20 cellular contexts compared by ENCODE assay signal in the genomic region with DNA sequence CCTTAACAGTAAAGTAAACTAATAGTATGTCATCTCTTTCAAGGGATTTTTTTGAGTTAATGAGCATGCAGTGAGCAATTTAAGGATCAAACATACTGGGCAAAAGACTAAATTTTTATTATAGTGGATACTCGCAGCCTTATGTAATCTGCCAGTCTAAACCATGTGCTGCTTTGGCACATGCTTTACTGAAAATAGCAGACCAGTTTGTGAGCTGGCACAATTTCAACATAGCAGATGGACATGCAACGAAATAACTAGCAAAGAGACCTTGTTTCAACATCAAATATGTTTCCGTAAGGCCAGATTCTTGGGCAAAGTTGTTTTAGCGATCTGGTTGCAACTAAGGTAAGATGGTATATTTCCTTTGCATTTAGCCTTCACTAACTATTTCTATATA.
"Had no signal": no experiment of that assay in that cellular context is flagged by ENCODE, and none has a peak within 500 bp of the region (broad histone marks: within the 10 kb centered on the region; RNA-seq: fewer than 3 reads in every experiment).

No MANE protein-coding gene starts in this region.

- H3K4me3 Mint-ChIP-seq: activated naive CD4-positive, alpha-beta T cell treated with anti-CD3 and anti-CD28 coated beads, Interleukin-2, amount 50 U/mL, for 24 hours; activated T-cell treated with anti-CD3 and anti-CD28 coated beads, Interleukin-2, amount 50 U/mL, for 72 hours; effector memory CD8-positive, alpha-beta T cell; natural killer cell had no signal

- H3K27me3 Mint-ChIP-seq: activated naive CD4-positive, alpha-beta T cell treated with anti-CD3 and anti-CD28 coated beads, Interleukin-2, amount 50 U/mL, for 24 hours; effector memory CD8-positive, alpha-beta T cell had no signal

- H2AFZ ChIP-seq: parathyroid adenoma had no signal

- ATAC-seq: activated T-cell treated with anti-CD3 and anti-CD28 coated beads, Interleukin-2, amount 50 U/mL, for 72 hours; effector memory CD8-positive, alpha-beta T cell; left colon; lower lobe of right lung; natural killer cell had no signal

- H3K36me3 ChIP-seq: ascending aorta, lower lobe of right lung, sigmoid colon, thyroid gland, WERI-Rb-1 had no signal

- H3K4me3 ChIP-seq: ascending aorta, lower lobe of right lung, sigmoid colon, thyroid gland had no signal

- H3K27ac ChIP-seq: ascending aorta, lower lobe of right lung, parathyroid adenoma, sigmoid colon, thyroid gland, WERI-Rb-1 had no signal

- H3K36me3 Mint-ChIP-seq: activated naive CD4-positive, alpha-beta T cell treated with anti-CD3 and anti-CD28 coated beads, Interleukin-2, amount 50 U/mL, for 24 hours had no signal

- H3K27ac Mint-ChIP-seq: activated naive CD4-positive, alpha-beta T cell treated with anti-CD3 and anti-CD28 coated beads, Interleukin-2, amount 50 U/mL, for 24 hours; activated T-cell treated with anti-CD3 and anti-CD28 coated beads, Interleukin-2, amount 50 U/mL, for 72 hours; effector memory CD8-positive, alpha-beta T cell; natural killer cell had no signal

- H3K4me1 Mint-ChIP-seq: activated naive CD4-positive, alpha-beta T cell treated with anti-CD3 and anti-CD28 coated beads, Interleukin-2, amount 50 U/mL, for 24 hours; natural killer cell had no signal

- H3K4me1 ChIP-seq: ascending aorta, lower lobe of right lung, parathyroid adenoma, sigmoid colon, thyroid gland had no signal

- H3K9me3 ChIP-seq: ascending aorta, lower lobe of right lung, sigmoid colon, thyroid gland had no signal

- H3K79me2 ChIP-seq: parathyroid adenoma had no signal

- H3K9me3 Mint-ChIP-seq: activated naive CD4-positive, alpha-beta T cell treated with anti-CD3 and anti-CD28 coated beads, Interleukin-2, amount 50 U/mL, for 24 hours had no signal

- DNase-seq: activated CD4-positive, alpha-beta T cell treated with anti-CD3 and anti-CD28 coated beads for 1 hour; activated CD4-positive, alpha-beta T cell treated with anti-CD3 and anti-CD28 coated beads, Interleukin-2, amount 50 U/mL, for 4 hours; activated effector memory CD4-positive, alpha-beta T cell treated with anti-CD3 and anti-CD28 coated beads, Interleukin-2, amount 50 U/mL, for 16 hours; activated T-cell treated with anti-CD3 and anti-CD28 coated beads, Interleukin-2, amount 50 U/mL, for 72 hours; effector memory CD8-positive, alpha-beta T cell; foreskin melanocyte; glutamatergic neuron; hippocampal formation; islet precursor cell; left colon; lower lobe of right lung; natural killer cell; sigmoid colon; stimulated activated CD8-positive, alpha-beta memory T cell treated with anti-CD3 and anti-CD28 coated beads, Interleukin-4, amount 100 ng/mL, for 48 hours; stimulated activated naive CD4-positive, alpha-beta T cell treated with Interleukin-2 at 50 U/mL for 16 hours; thyroid gland; WERI-Rb-1 had no signal

- H3K9ac ChIP-seq: parathyroid adenoma had no signal

- H3K27me3 ChIP-seq: ascending aorta, sigmoid colon, thyroid gland had no signal
